ENCODE assay signal across 24 cellular contexts in genomic region chr4:82425478-82425877, GRCh38. TPM values are rescaled to one million over a fixed set of nuclear protein-coding genes. Genes with fewer than 3 reads are reported as not detected.
DNase-seq lines count a peak whose midpoint lies in the region; ATAC-seq, FAIRE-seq and TF ChIP-seq lines count a peak whose summit lies in the region.
"Had no signal": no experiment of that assay in that cellular context is flagged by ENCODE, and none has a peak within 500 bp of the region (broad histone marks: within the 10 kb centered on the region; RNA-seq: fewer than 3 reads in every experiment).

No MANE protein-coding gene starts in this region.

- TF ChIP-seq CTCF in A549 (IDR thresholded peaks at IDR 0.05) (no peak), HEK293 (tag by site-specific recombination; IDR thresholded peaks at IDR 0.05) (no peak)

- peaks cover 16 to 57% of the 10 kb centered on the region in 2 experiments; a peak in 2 of 3 replicates for H3K36me3 ChIP-seq in HEK293 (ENCODE audit: control insufficient read depth in 2 of 2, insufficient read depth in 1 of 2, low read length in 2 of 2)
- H3K36me3 ChIP-seq in adipocyte (ENCODE audit: control insufficient read depth, insufficient read depth, low read length, severe bottlenecking) = peaks cover 56% of the 10 kb centered on the region

- no peak overlapping the region for H3K9ac ChIP-seq in adipocyte (ENCODE audit: low read length)

- H3K4me1 ChIP-seq in A549 (peaks cover 40% of the 10 kb centered on the region), HEK293 (ENCODE audit: control insufficient read depth, insufficient read depth, low read length) (no peaks in the 10 kb centered on the region), adipocyte (ENCODE audit: control insufficient read depth, insufficient read depth, low read length) (peaks cover 37% of the 10 kb centered on the region)

- TF ChIP-seq EP300 in A549 (IDR thresholded peaks at IDR 0.05) = no peak

- CTCF ChIA-PET in A549 (lab: Yijun Ruan, JAX) = no interaction called here
- CTCF ChIA-PET in HEK293 (lab: Yijun Ruan, JAX) = no interaction called here

- TF ChIP-seq RAD21 in A549 (conservative IDR thresholded peaks at IDR 0.05 in 1 of 2, IDR thresholded peaks at IDR 0.05 in 1 of 2) = no peak

- H3K4me3 Mint-ChIP-seq in natural killer cell treated with Interleukin-12 subunit alpha and Interleukin-12 subunit beta and Interleukin-15 and Interleukin-18, amount 100 ng/mL, for 72 hours = peak overlapping the region; percentile 34
- no peak overlapping the region for H3K4me3 Mint-ChIP-seq in effector memory CD8-positive, alpha-beta T cell

- H3K9me3 Mint-ChIP-seq in natural killer cell treated with Interleukin-12 subunit alpha and Interleukin-12 subunit beta and Interleukin-15 and Interleukin-18, amount 100 ng/mL, for 72 hours = no peaks in the 10 kb centered on the region
- no peaks in the 10 kb centered on the region for H3K9me3 Mint-ChIP-seq in effector memory CD8-positive, alpha-beta T cell
- H3K9me3 Mint-ChIP-seq: activated CD4-positive, alpha-beta T cell treated with anti-CD3 and anti-CD28 coated beads, Interleukin-2, amount 10 ng/mL, durations not matched to agents 24 days and 14 days; naive B cell had no signal

- no peak for FAIRE-seq in A549 (lab: Jason Lieb, UNC)
- FAIRE-seq: frontal cortex had no signal

- ATAC-seq in A549 = no peak
- no peak for ATAC-seq in natural killer cell treated with Interleukin-12 subunit alpha and Interleukin-12 subunit beta and Interleukin-15 and Interleukin-18, amount 100 ng/mL, for 72 hours
- ATAC-seq in HG03520 (IDR thresholded peaks at IDR 0.05; ENCODE audit: unreplicated experiment) = no peak
- no peak for ATAC-seq in effector memory CD8-positive, alpha-beta T cell (replicated peaks)
- ATAC-seq: psoas muscle had no signal

- DNase-seq in A549 (ENCODE audit: low read depth in 1 of 2, low spot score in 1 of 2) (no peak), adipocyte (ENCODE audit: low read depth) (no peak), NCI-H526 treated with DMSO at 0.1 percent for 48 hours (lab: John Stamatoyannopoulos, UW) (no peak)
- no peak for DNase-seq in natural killer cell treated with Interleukin-12 subunit alpha and Interleukin-12 subunit beta and Interleukin-15 and Interleukin-18, amount 100 ng/mL, for 72 hours (ENCODE audit: low spot score)
- DNase-seq in stimulated activated naive CD4-positive, alpha-beta T cell (lab: John Stamatoyannopoulos, UW) = no peak
- DNase-seq in effector memory CD8-positive, alpha-beta T cell = no peak
- DNase-seq: activated CD4-positive, alpha-beta T cell treated with anti-CD3 and anti-CD28 coated beads, Interleukin-2, amount 10 ng/mL, durations not matched to agents 24 days and 14 days; activated naive CD4-positive, alpha-beta T cell treated with anti-CD3 and anti-CD28 coated beads, Interleukin-2, amount 50 U/mL, for 16 hours; CD4-positive, alpha-beta memory T cell; cortex of kidney; DMS53; KBM-7; kidney glomerular epithelial cell; naive B cell; NCI-H1048; NCI-H2029; NK-92 treated with Interleukin-12 subunit alpha and Interleukin-12 subunit beta, amount 100 ng/mL, for 24 hours; psoas muscle; RPMI8226; SW 1271 had no signal

- 87% methylated on average over 10 of the region's 10 CpGs for WGBS in A549 (ENCODE audit: missing lambda C conversion rate)

- no peak for TF ChIP-seq POLR2A in A549 (IDR thresholded peaks at IDR 0.05; ENCODE audit: low read length)

- H3K9me3 ChIP-seq in A549 (no peaks in the 10 kb centered on the region), HEK293 (ENCODE audit: control insufficient read depth, insufficient read depth, low read depth, low read length) (no peaks in the 10 kb centered on the region), adipocyte (ENCODE audit: control insufficient read depth, low read length) (no peaks in the 10 kb centered on the region)
- H3K9me3 ChIP-seq: psoas muscle, suprapubic skin had no signal

- peaks cover 65% of the 10 kb centered on the region for H3K36me3 Mint-ChIP-seq in natural killer cell treated with Interleukin-12 subunit alpha and Interleukin-12 subunit beta and Interleukin-15 and Interleukin-18, amount 100 ng/mL, for 72 hours
- H3K36me3 Mint-ChIP-seq in effector memory CD8-positive, alpha-beta T cell (ENCODE audit: insufficient read depth) = peaks cover 92% of the 10 kb centered on the region

- no peaks in the 10 kb centered on the region for H3K27me3 Mint-ChIP-seq in natural killer cell treated with Interleukin-12 subunit alpha and Interleukin-12 subunit beta and Interleukin-15 and Interleukin-18, amount 100 ng/mL, for 72 hours
- H3K27me3 Mint-ChIP-seq in effector memory CD8-positive, alpha-beta T cell = no peaks in the 10 kb centered on the region
- H3K27me3 Mint-ChIP-seq: activated CD4-positive, alpha-beta T cell treated with anti-CD3 and anti-CD28 coated beads, Interleukin-2, amount 10 ng/mL, durations not matched to agents 24 days and 14 days; CD4-positive, alpha-beta memory T cell; naive B cell had no signal

- H3K4me2 ChIP-seq in A549 = peak overlapping the region; percentile 90

- POLR2A ChIA-PET in A549 (lab: Yijun Ruan, JAX) = no interaction called here
- POLR2A ChIA-PET in HEK293 (lab: Yijun Ruan, JAX) = interaction anchor here (1.6 kb wide), 1 partner anchor 51 kb away, joined by 5 read pairs; the partner anchor contains the start of gene HNRNPD

- H3K27ac Mint-ChIP-seq in natural killer cell treated with Interleukin-12 subunit alpha and Interleukin-12 subunit beta and Interleukin-15 and Interleukin-18, amount 100 ng/mL, for 72 hours = no peak overlapping the region
- H3K27ac Mint-ChIP-seq in effector memory CD8-positive, alpha-beta T cell = no peak overlapping the region
- H3K27ac Mint-ChIP-seq: activated CD4-positive, alpha-beta T cell treated with anti-CD3 and anti-CD28 coated beads, Interleukin-2, amount 10 ng/mL, durations not matched to agents 24 days and 14 days had no signal

- H3K27me3 ChIP-seq in adipocyte (replicated peaks; ENCODE audit: control insufficient read depth, insufficient read depth, low read length) = no peaks in the 10 kb centered on the region
- H3K27me3 ChIP-seq: suprapubic skin had no signal

- H3K4me3 ChIP-seq in A549 (no peak overlapping the region), HEK293 (ENCODE audit: low read depth, low read length) (no peak overlapping the region), adipocyte (ENCODE audit: low read length) (peak overlapping the region; percentile 100)

- H3K27ac ChIP-seq in A549 (no peak overlapping the region), HEK293 (ENCODE audit: extremely low read depth, low read depth, low read length) (no peak overlapping the region)
- H3K27ac ChIP-seq: psoas muscle, suprapubic skin had no signal

- peaks cover 53 to 60% of the 10 kb centered on the region in 2 donors for H3K4me1 Mint-ChIP-seq in natural killer cell treated with Interleukin-12 subunit alpha and Interleukin-12 subunit beta and Interleukin-15 and Interleukin-18, amount 100 ng/mL, for 72 hours (ENCODE audit: low read depth in 2 of 2)
- peaks cover 32 to 47% of the 10 kb centered on the region in 2 donors for H3K4me1 Mint-ChIP-seq in effector memory CD8-positive, alpha-beta T cell (ENCODE audit: low read depth in 2 of 2)

TF ChIP-seq in A549, 52 proteins besides CTCF, POLR2A, EP300 and RAD21 (continues in another document):
- TF ChIP-seq CHD2 (IDR thresholded peaks at IDR 0.05; ENCODE audit: low read length, partially characterized antibody) (no peak), TP53 (CRISPR knock-in tag; IDR thresholded peaks at IDR 0.05) (no peak)

TF ChIP-seq in HEK293, 187 proteins besides CTCF, POLR2A, EP300 and RAD21:
- TF ChIP-seq ZNF133 (tag by site-specific recombination; IDR thresholded peaks at IDR 0.05) (peak; percentile 83), GLI4 (tag by site-specific recombination; IDR thresholded peaks at IDR 0.05) (no peak), EGR2 (tag by site-specific recombination; IDR thresholded peaks at IDR 0.05; ENCODE audit: low read depth) (no peak)

RNA-seq across cellular contexts. Expression of gene HNRNPDL, which starts 4.8 kb away (rescaled TPM):
- polyA plus RNA-seq in A549 (2011; rRNA removed) (164 and 321 TPM in 2 replicates), A549 (2017; fragmentation: RNase III; extraction: RNeasy Plus Mini Kit Qiagen cat#74134 plus additional on column Dnase treatment) (369 to 406 TPM (median 397 TPM) in 3 replicates)
- polyA plus RNA-seq in A549 (2012; cell fraction: cytosol; rRNA removed) = 148 and 201 TPM in 2 replicates
- polyA plus RNA-seq in A549 (2012; cell fraction: nucleus; rRNA removed) = 99.1 and 148 TPM in 2 replicates
- polyA minus RNA-seq in A549 (2011; rRNA and poly(A)+ RNA removed) = 28.8 and 30.9 TPM in 2 replicates
- 100 to 1,000 TPM; 226 to 248 TPM for total RNA-seq in natural killer cell treated with Interleukin-12 subunit alpha and Interleukin-12 subunit beta and Interleukin-15 and Interleukin-18, amount 100 ng/mL, for 72 hours

RNA-seq across cellular contexts. Expression of gene ENOPH1, which starts 4.9 kb away (rescaled TPM):
- polyA plus RNA-seq in A549 (2011; rRNA removed) (22.3 and 29.3 TPM in 2 replicates), A549 (2017; fragmentation: RNase III; extraction: RNeasy Plus Mini Kit Qiagen cat#74134 plus additional on column Dnase treatment) (41.0 to 43.5 TPM (median 42.8 TPM) in 3 replicates)
- 10.9 and 11.7 TPM in 2 replicates for polyA plus RNA-seq in A549 (2012; cell fraction: cytosol; rRNA removed)
- 5.2 and 6.0 TPM in 2 replicates for polyA plus RNA-seq in A549 (2012; cell fraction: nucleus; rRNA removed)
- 7.8 and 8.5 TPM in 2 replicates for polyA minus RNA-seq in A549 (2011; rRNA and poly(A)+ RNA removed)
- total RNA-seq in natural killer cell treated with Interleukin-12 subunit alpha and Interleukin-12 subunit beta and Interleukin-15 and Interleukin-18, amount 100 ng/mL, for 72 hours = 10 to 100 TPM; 41.8 to 50.3 TPM

RNA-seq across cellular contexts. Expression of gene HNRNPD, which starts 51.7 kb away (rescaled TPM):
- 65.5 and 125 TPM in 2 replicates for polyA plus RNA-seq in A549 (2011; rRNA removed)
- 193 and 220 TPM in 2 replicates for polyA plus RNA-seq in A549 (2012; cell fraction: cytosol; rRNA removed)
- polyA plus RNA-seq in A549 (2012; cell fraction: nucleus; rRNA removed) = 249 and 286 TPM in 2 replicates
- 434 to 480 TPM (median 446 TPM) in 3 replicates for polyA plus RNA-seq in A549 (2017; fragmentation: RNase III; extraction: RNeasy Plus Mini Kit Qiagen cat#74134 plus additional on column Dnase treatment)
- polyA minus RNA-seq in A549 (2011; rRNA and poly(A)+ RNA removed) = 14.6 and 14.9 TPM in 2 replicates
- 100 to 1,000 TPM; 280 to 290 TPM for total RNA-seq in natural killer cell treated with Interleukin-12 subunit alpha and Interleukin-12 subunit beta and Interleukin-15 and Interleukin-18, amount 100 ng/mL, for 72 hours
